In the genomic region with DNA sequence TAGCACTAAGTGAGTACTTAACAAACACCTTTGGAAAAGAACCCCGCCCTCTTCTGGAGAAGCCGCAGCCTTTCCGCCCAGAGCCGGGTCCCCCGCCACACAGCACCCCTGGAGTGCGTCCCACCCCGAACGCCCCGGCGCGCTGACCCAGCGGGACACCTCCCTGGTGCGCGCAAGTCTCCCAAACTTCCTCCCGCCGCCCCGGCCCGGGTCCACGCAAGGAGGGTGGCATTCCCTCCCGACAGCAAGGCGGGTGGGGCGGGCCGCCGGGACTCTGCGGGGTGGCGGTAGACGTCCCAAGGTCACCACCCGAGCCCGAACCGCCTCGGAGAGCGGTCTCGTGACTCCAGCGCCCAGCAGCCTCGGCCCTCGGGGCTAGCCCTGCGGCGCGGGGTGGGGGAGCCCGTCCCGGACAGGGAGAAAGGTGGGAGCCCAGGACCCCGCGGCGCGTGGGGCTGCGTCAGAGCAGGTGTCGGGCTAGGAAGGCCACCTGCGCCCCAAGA, we compare ENCODE assay signal across 8 cellular contexts. TPM values are rescaled to one million over a fixed set of nuclear protein-coding genes. Genes with fewer than 3 reads are reported as not detected.
A peak's percentile ranks its signal among the peaks of the same experiment; 100 is the strongest.
DNase-seq lines count a peak whose midpoint lies in the region; ATAC-seq, FAIRE-seq and TF ChIP-seq lines count a peak whose summit lies in the region.

No MANE protein-coding gene starts in this region.

- H3K27me3 ChIP-seq in SJSA1 (replicated peaks): no peaks in the 10 kb centered on the region
- H3K27me3 ChIP-seq in GM12878 (replicated peaks in 1 of 2; ENCODE audit: control insufficient read depth in 2 of 2, insufficient read depth in 2 of 2, low read length in 1 of 2): no peaks in the 10 kb centered on the region
- H3K27me3 ChIP-seq in iPS DF 6.9 (ENCODE audit: control insufficient read depth, insufficient read depth, low read length): no peaks in the 10 kb centered on the region; the same call in 1 of the 2 replicates

- peak overlapping the region; percentile 93 for H3K9ac ChIP-seq in GM12878 (ENCODE audit: control insufficient read depth, insufficient read depth, low read length)

- H3K4me1 ChIP-seq in SJSA1 (replicated peaks) (peaks cover 12% of the 10 kb centered on the region), GM12878 (ENCODE audit: control insufficient read depth, insufficient read depth, low read length) (peaks cover 5% of the 10 kb centered on the region), iPS DF 6.9 (ENCODE audit: control insufficient read depth, insufficient read depth, low read length) (0 out of 2 replicates have a peak, but pooled peaks cover 1% of the 10 kb centered on the region)

- peak overlapping the region; percentile 94 for H3K4me2 ChIP-seq in GM12878 (ENCODE audit: control insufficient read depth, insufficient read depth)

- peak; percentile 57 for DNase-seq in CD1c-positive myeloid dendritic cell (ENCODE audit: extremely low spot score)
- peak; percentile 21 to 52 for DNase-seq in SJSA1 (ENCODE audit: low read depth in 1 of 2, low spot score in 2 of 2)
- DNase-seq in GM12878 (ENCODE audit: low read depth, low spot score): no peak
- DNase-seq in iPS DF 6.9 (ENCODE audit: low read depth, low spot score): no peak
- DNase-seq in sciatic nerve (ENCODE audit: low spot score): peak; percentile 70
- no peak for DNase-seq in D721Med (ENCODE audit: insufficient read length, low spot score)

- no peak for TF ChIP-seq POLR2A in GM12878 (IDR thresholded peaks at IDR 0.05; ENCODE audit: low read depth, low read length)

- WGBS in GM12878 (ENCODE audit: insufficient coverage, insufficient replicate concordance, low lambda C conversion rate, missing lambda C conversion rate): under 1% methylated on average over 23 of the region's 48 CpGs
- WGBS in iPS DF 6.9 (ENCODE audit: insufficient coverage, insufficient read length): no CpG with 5 or more reads among the region's 48 CpGs

- H3K27ac ChIP-seq in SJSA1: 0 out of 2 replicates have a peak overlapping the region, but pooled peaks have one; percentile 26
- peak overlapping the region; percentile 87 for H3K27ac ChIP-seq in GM12878 (ENCODE audit: control insufficient read depth, insufficient read depth)
- H3K27ac ChIP-seq in iPS DF 6.9 (ENCODE audit: low read length): no peak overlapping the region

- H2AFZ ChIP-seq in GM12878 (ENCODE audit: control insufficient read depth, low read depth, low read length): peak overlapping the region; percentile 95

- ATAC-seq in GM19328 (IDR thresholded peaks at IDR 0.05; ENCODE audit: unreplicated experiment) (peak; percentile 27), HG03280 (IDR thresholded peaks at IDR 0.05; ENCODE audit: unreplicated experiment) (peak; percentile 29), GM12878 (peak; percentile 61), sciatic nerve (peak; percentile 53)

- in situ Hi-C loops in GM12878 (cut with MboI): no loop called here

- H3K79me2 ChIP-seq in GM12878 (ENCODE audit: control insufficient read depth, insufficient read depth, low read length): peaks cover 35% of the 10 kb centered on the region

- CTCF ChIA-PET in GM12878 (lab: Yijun Ruan, JAX): interaction anchor here (1.1 to 2.9 kb wide), 5 partner anchors 10 to 199 kb away, joined by 3 to 49 read pairs (median 15); a partner anchor contains a TSS

- H3K4me3 ChIP-seq in SJSA1 (peak overlapping the region; percentile 92), GM12878 (peak overlapping the region; percentile 86), iPS DF 6.9 (ENCODE audit: low read length) (peak overlapping the region; percentile 99)

- SMC1A ChIA-PET in GM12878 (lab: Charles Lee; ENCODE audit: uncharacterized antibody, unreplicated experiment): interaction anchor here (0.8 to 1.9 kb wide), 2 partner anchors 22 to 33 kb away, joined by 4 to 6 read pairs; no protein-coding TSS in a partner anchor

- TF ChIP-seq EP300 in GM12878 (IDR thresholded peaks at IDR 0.05; ENCODE audit: borderline replicate concordance in 1 of 2, control insufficient read depth in 1 of 2, low read depth in 2 of 2, low read length in 2 of 2): no peak

- no TSS peak for BruUV-seq in GM12878 (replicated peaks; lab: Mats Ljungman, UMichigan)

- TF ChIP-seq CTCF in GM12878 (IDR thresholded peaks at IDR 0.05 in 2 of 3, conservative IDR thresholded peaks at IDR 0.05 in 1 of 3; ENCODE audit: control insufficient read depth in 2 of 3, extremely low read depth in 1 of 3, insufficient read depth in 1 of 3, low read depth in 3 of 3, low read length in 3 of 3) (no peak), D721Med (IDR thresholded peaks at IDR 0.05; ENCODE audit: insufficient read depth, missing control alignments) (no peak)

- TF ChIP-seq RAD21 in GM12878 (IDR thresholded peaks at IDR 0.05; ENCODE audit: insufficient read depth, low read depth, low read length): no peak

- POLR2A ChIA-PET in GM12878 (lab: Charles Lee): interaction anchor here (1.0 kb wide), 1 partner anchor 197 kb away, joined by 4 read pairs; no protein-coding TSS in a partner anchor

- H3K36me3 ChIP-seq in SJSA1 (peaks cover 17% of the 10 kb centered on the region), GM12878 (ENCODE audit: control insufficient read depth in 2 of 2, insufficient read depth in 2 of 2, low read length in 1 of 2) (no peaks in the 10 kb centered on the region; a peak in 1 of 4 replicates), iPS DF 6.9 (ENCODE audit: control insufficient read depth, insufficient read depth, low read length) (no peaks in the 10 kb centered on the region)

- RAD21 ChIA-PET in GM12878 (lab: Charles Lee; ENCODE audit: unreplicated experiment): interaction anchor here (1.0 to 1.4 kb wide), 3 partner anchors 19 to 198 kb away, joined by 3 to 4 read pairs (median 4); a partner anchor contains a TSS

- H4K20me1 ChIP-seq in GM12878 (ENCODE audit: control insufficient read depth, insufficient read depth): peaks cover 3% of the 10 kb centered on the region; the same call in 1 of the 2 replicates

- FAIRE-seq in GM12878 (lab: Jason Lieb, UNC) (no peak), D721Med (lab: Jason Lieb, UNC) (no peak)

- intact Hi-C loops in GM12878 (cut with micrococcal nuclease; ENCODE audit: unreplicated experiment) (no loop called here), sciatic nerve (cut with DNase I) (no loop called here)

- no peaks in the 10 kb centered on the region for H3K9me3 ChIP-seq in SJSA1 (replicated peaks)
- no peaks in the 10 kb centered on the region for H3K9me3 ChIP-seq in GM12878 (replicated peaks; ENCODE audit: control insufficient read depth, insufficient read depth, low read length)
- no peaks in the 10 kb centered on the region for H3K9me3 ChIP-seq in iPS DF 6.9 (ENCODE audit: control insufficient read depth, insufficient read depth, low read length)

TF ChIP-seq in GM12878, 131 proteins besides CTCF, POLR2A, EP300 and RAD21 (continues in another document):
- TF ChIP-seq ASH2L (IDR thresholded peaks at IDR 0.05; ENCODE audit: borderline replicate concordance, low read depth): 0 out of 2 replicates have a peak, but pooled peaks have one; percentile 15
- no peak for TF ChIP-seq PAX8 (IDR thresholded peaks at IDR 0.05)
- TF ChIP-seq, protein P1, sequence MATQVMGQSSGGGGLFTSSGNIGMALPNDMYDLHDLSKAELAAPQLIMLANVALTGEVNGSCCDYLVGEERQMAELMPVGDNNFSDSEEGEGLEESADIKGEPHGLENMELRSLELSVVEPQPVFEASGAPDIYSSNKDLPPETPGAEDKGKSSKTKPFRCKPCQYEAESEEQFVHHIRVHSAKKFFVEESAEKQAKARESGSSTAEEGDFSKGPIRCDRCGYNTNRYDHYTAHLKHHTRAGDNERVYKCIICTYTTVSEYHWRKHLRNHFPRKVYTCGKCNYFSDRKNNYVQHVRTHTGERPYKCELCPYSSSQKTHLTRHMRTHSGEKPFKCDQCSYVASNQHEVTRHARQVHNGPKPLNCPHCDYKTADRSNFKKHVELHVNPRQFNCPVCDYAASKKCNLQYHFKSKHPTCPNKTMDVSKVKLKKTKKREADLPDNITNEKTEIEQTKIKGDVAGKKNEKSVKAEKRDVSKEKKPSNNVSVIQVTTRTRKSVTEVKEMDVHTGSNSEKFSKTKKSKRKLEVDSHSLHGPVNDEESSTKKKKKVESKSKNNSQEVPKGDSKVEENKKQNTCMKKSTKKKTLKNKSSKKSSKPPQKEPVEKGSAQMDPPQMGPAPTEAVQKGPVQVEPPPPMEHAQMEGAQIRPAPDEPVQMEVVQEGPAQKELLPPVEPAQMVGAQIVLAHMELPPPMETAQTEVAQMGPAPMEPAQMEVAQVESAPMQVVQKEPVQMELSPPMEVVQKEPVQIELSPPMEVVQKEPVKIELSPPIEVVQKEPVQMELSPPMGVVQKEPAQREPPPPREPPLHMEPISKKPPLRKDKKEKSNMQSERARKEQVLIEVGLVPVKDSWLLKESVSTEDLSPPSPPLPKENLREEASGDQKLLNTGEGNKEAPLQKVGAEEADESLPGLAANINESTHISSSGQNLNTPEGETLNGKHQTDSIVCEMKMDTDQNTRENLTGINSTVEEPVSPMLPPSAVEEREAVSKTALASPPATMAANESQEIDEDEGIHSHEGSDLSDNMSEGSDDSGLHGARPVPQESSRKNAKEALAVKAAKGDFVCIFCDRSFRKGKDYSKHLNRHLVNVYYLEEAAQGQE (IDR thresholded peaks at IDR 0.05; ENCODE audit: low read depth, low read length): no peak

RNA-seq across cellular contexts. Expression of a gene that starts 0.6 kb away (rescaled TPM):
- 10.1 and 15.2 TPM in 2 replicates for total RNA-seq in SJSA1 (2014; rRNA removed; shearing (Covaris generic))
- 95.8 and 133 TPM in 2 replicates for total RNA-seq in GM12878 (2013; cell fraction: nucleolus; rRNA removed)
- total RNA-seq in GM12878 (2014; rRNA removed): 13.8 and 18.1 TPM in 2 replicates
- total RNA-seq in GM12878 (2014; rRNA removed; fragmentation: Illumina TruSeq; extraction: Trizol): 16.3 and 17.4 TPM in 2 replicates
- 15.8 and 17.1 TPM in 2 replicates for total RNA-seq in GM12878 (2021)
- 8.9 TPM for polyA plus RNA-seq in GM12878 (2011; ENCODE audit: low read depth)
- 27.2 and 27.6 TPM in 2 replicates for polyA plus RNA-seq in GM12878 (2011; rRNA removed)
- 12.7 and 15.6 TPM in 2 replicates for polyA plus RNA-seq in GM12878 (2011; cell fraction: cytosol; rRNA removed)
- 105 and 122 TPM in 2 replicates for polyA plus RNA-seq in GM12878 (2011; cell fraction: nucleus; rRNA removed)
- polyA plus RNA-seq in GM12878 (2012): 9.5 and 12.9 TPM in 2 replicates
- polyA plus RNA-seq in GM12878 (2014; fragmentation: Illumina TruSeq; extraction: Trizol): 14.3 and 20.7 TPM in 2 replicates
- polyA plus RNA-seq in GM12878 (2014; fragmentation: Nextera tagmentation; extraction: Ambion mirVana): 1 to 10 TPM; 3.6 to 4.0 TPM
- polyA plus RNA-seq in GM12878 (2014; rRNA removed): 12.2 and 14.4 TPM in 2 replicates
- 10 to 100 TPM; 11.3 to 13.1 TPM for polyA plus RNA-seq in GM12878 (2016; fragmentation: Nextera tagmentation; extraction: Ambion mirVana)
- 22.3 and 25.7 TPM in 2 replicates for polyA minus RNA-seq in GM12878 (2011; rRNA and poly(A)+ RNA removed)
- 4.5 and 5.3 TPM in 2 replicates for polyA minus RNA-seq in GM12878 (2011; cell fraction: cytosol; rRNA and poly(A)+ RNA removed)
- 56.3 and 72.3 TPM in 2 replicates for polyA minus RNA-seq in GM12878 (2011; cell fraction: nucleus; rRNA and poly(A)+ RNA removed)
- 44.2 TPM for total RNA-seq in sciatic nerve

Comparison
In these comparisons a context has a peak if more than half of its experiments do, and no peak if none do; other contexts are left out.
1. DNase-seq: peak in CD1c-positive myeloid dendritic cell (single experiment), SJSA1 (2 of 2) and sciatic nerve (single experiment); none in GM12878 (single experiment), iPS DF 6.9 (single experiment) and D721Med (single experiment).
2. Peak in every context shown above with its lines, with median percentiles within 50 percentile points of each other: ATAC-seq and H3K4me3 ChIP-seq.